ENCODE assay signal across 25 cellular contexts in the genomic region with DNA sequence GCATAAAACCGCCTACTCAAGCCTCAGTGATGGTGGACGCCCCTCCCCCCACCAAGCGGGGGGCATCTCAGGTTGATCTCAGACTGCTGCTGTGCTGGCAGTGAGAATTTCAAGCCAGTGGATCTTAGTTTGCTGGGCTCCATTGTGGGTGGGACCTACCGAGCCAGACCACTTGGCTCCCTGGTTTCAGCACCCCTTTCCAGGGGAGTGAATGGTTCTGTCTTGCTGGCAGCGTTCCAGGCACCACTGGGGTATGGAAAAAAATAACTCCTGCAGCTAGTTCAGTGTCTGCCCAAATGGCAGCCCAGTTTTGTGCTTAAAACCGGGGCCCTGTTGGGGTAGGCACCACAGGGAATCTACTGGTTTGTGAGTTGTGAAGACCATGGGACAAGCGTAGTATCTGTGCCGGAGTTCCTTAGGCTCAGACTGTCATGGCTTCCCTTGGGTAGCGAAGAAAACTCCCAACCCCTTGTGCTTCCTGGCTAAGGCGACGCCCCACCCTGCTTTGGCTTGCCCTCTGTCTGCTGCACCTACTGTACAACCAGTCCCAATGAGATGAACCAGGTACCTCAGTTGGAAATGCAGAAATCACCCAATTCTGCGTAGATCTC.
DNase-seq lines count a peak whose midpoint lies in the region; ATAC-seq and TF ChIP-seq lines count a peak whose summit lies in the region.
"Had no signal": no experiment of that assay in that cellular context is flagged by ENCODE, and none has a peak within 500 bp of the region (broad histone marks: within the 10 kb centered on the region; RNA-seq: fewer than 3 reads in every experiment).

No MANE protein-coding gene starts in this region.

- intact Hi-C loops in left cardiac atrium (cut with DNase I), result no loop called here
- intact Hi-C loops in heart right ventricle (cut with DNase I), result no loop called here
- intact Hi-C loops in gastrocnemius medialis (cut with DNase I; ENCODE audit: low total_unique reads), result no loop called here

- H3K14ac ChIP-seq in neuronal stem cell (ENCODE audit: low read length), result no peak overlapping the region

- POLR2A ChIA-PET in HEK293 (lab: Yijun Ruan, JAX), result no interaction called here

- H3K9ac ChIP-seq in neuronal stem cell (ENCODE audit: low read depth, low read length, poor library complexity), result no peak overlapping the region
- H3K9ac ChIP-seq: BLaER1 treated with 17β-estradiol and CSF1 and Interleukin-3, amounts not matched to agents 10 nM and 100 nM had no signal

- no peak overlapping the region for H3K4me2 ChIP-seq in neuronal stem cell (ENCODE audit: insufficient read depth, low read length, poor library complexity, severe bottlenecking)
- H3K4me2 ChIP-seq: BLaER1 treated with 17β-estradiol and CSF1 and Interleukin-3, amounts not matched to agents 10 nM and 100 nM had no signal

- H3K4ac ChIP-seq in neuronal stem cell (ENCODE audit: low read length), result no peak overlapping the region

- no peak for TF ChIP-seq POLR2A in gastrocnemius medialis (IDR thresholded peaks at IDR 0.05)

- no peak overlapping the region for H2BK12ac ChIP-seq in neuronal stem cell (ENCODE audit: low read length)

- H3K27ac ChIP-seq in heart right ventricle (no peak overlapping the region), HEK293 (ENCODE audit: extremely low read depth, low read depth, low read length) (no peak overlapping the region), VCaP (peak overlapping the region; percentile 27; the same call in 1 of the 2 replicates), neuronal stem cell (replicated peaks; ENCODE audit: low read length) (no peak overlapping the region), gastrocnemius medialis (no peak overlapping the region)
- H3K27ac ChIP-seq: BLaER1 treated with 17β-estradiol and CSF1 and Interleukin-3, amounts not matched to agents 10 nM and 100 nM; RWPE1 had no signal

- TF ChIP-seq CTCF in heart right ventricle (IDR thresholded peaks at IDR 0.05), result no peak
- TF ChIP-seq CTCF in HEK293 (tag by site-specific recombination; IDR thresholded peaks at IDR 0.05), result no peak
- no peak for TF ChIP-seq CTCF in VCaP (conservative IDR thresholded peaks at IDR 0.05)
- no peak for TF ChIP-seq CTCF in gastrocnemius medialis (IDR thresholded peaks at IDR 0.05 in 4 of 5, conservative IDR thresholded peaks at IDR 0.05 in 1 of 5)

- H4K91ac ChIP-seq in neuronal stem cell (ENCODE audit: low read depth, low read length, poor library complexity), result no peak overlapping the region

- H3K36me3 ChIP-seq in heart right ventricle (no peaks in the 10 kb centered on the region), HEK293 (ENCODE audit: control insufficient read depth in 2 of 2, insufficient read depth in 1 of 2, low read length in 2 of 2) (no peaks in the 10 kb centered on the region), neuronal stem cell (replicated peaks in 1 of 2; ENCODE audit: control insufficient read depth in 2 of 2, insufficient read depth in 2 of 2, low read length in 2 of 2) (no peaks in the 10 kb centered on the region), gastrocnemius medialis (no peaks in the 10 kb centered on the region)
- H3K36me3 ChIP-seq: BLaER1 treated with 17β-estradiol and CSF1 and Interleukin-3, amounts not matched to agents 10 nM and 100 nM; HAP-1 had no signal

- H3K4me3 ChIP-seq in heart right ventricle (no peak overlapping the region), HEK293 (ENCODE audit: low read depth, low read length) (no peak overlapping the region), neuronal stem cell (ENCODE audit: low read length in 2 of 2) (no peak overlapping the region), gastrocnemius medialis (no peak overlapping the region)
- H3K4me3 ChIP-seq: BLaER1 treated with 17β-estradiol and CSF1 and Interleukin-3, amounts not matched to agents 10 nM and 100 nM; GM12878; HAP-1 had no signal

- no peaks in the 10 kb centered on the region for H3K79me1 ChIP-seq in neuronal stem cell (ENCODE audit: low read depth, low read length)

- H3K4me1 ChIP-seq in heart right ventricle (no peaks in the 10 kb centered on the region), HEK293 (ENCODE audit: control insufficient read depth, insufficient read depth, low read length) (no peaks in the 10 kb centered on the region), neuronal stem cell (ENCODE audit: control insufficient read depth in 2 of 2, insufficient read depth in 1 of 2, low read depth in 1 of 2, low read length in 2 of 2) (no peaks in the 10 kb centered on the region), gastrocnemius medialis (no peaks in the 10 kb centered on the region)
- H3K4me1 ChIP-seq: BLaER1 treated with 17β-estradiol and CSF1 and Interleukin-3, amounts not matched to agents 10 nM and 100 nM; HAP-1 had no signal

- no peak overlapping the region for H2BK15ac ChIP-seq in neuronal stem cell (ENCODE audit: low read length)

- in situ Hi-C loops in gastrocnemius medialis (cut with MboI; ENCODE audit: low sequenced_read_pairs in 4 of 4), result no loop called here

- ATAC-seq in left cardiac atrium (no peak), heart right ventricle (no peak), gastrocnemius medialis (no peak)

- no peak overlapping the region for H2AK5ac ChIP-seq in neuronal stem cell (ENCODE audit: low read depth, low read length)

- peak; percentile 16 for DNase-seq in left cardiac atrium
- DNase-seq in heart right ventricle, result no peak
- DNase-seq in neuronal stem cell (ENCODE audit: low spot score), result no peak
- no peak for DNase-seq in NCI-H187 (lab: John Stamatoyannopoulos, UW)
- no peak for DNase-seq in gastrocnemius medialis
- DNase-seq: CD4-positive, alpha-beta T cell; COR-L47; DMS79; EL; GDM1; GOT3; NCI-H1092; NCI-H1417 treated with DMSO at 0.1 percent for 48 hours; NCI-H1930; NCI-H446 treated with DMSO at 0.1 percent for 48 hours; NCI-H526; NCI-H82; NK-92 treated with Interleukin-12 subunit alpha and Interleukin-12 subunit beta, amount 100 ng/mL, for 24 hours; SHP77 had no signal

- H3K9me3 ChIP-seq in heart right ventricle (peaks cover 0 to 29% (median 0%) of the 10 kb centered on the region in 11 donors), HEK293 (ENCODE audit: control insufficient read depth, insufficient read depth, low read depth, low read length) (no peaks in the 10 kb centered on the region), neuronal stem cell (replicated peaks in 1 of 2; ENCODE audit: control insufficient read depth in 2 of 2, insufficient read depth in 1 of 2, low read depth in 1 of 2, low read length in 2 of 2) (no peaks in the 10 kb centered on the region), gastrocnemius medialis (no peaks in the 10 kb centered on the region)
- H3K9me3 ChIP-seq: HAP-1 had no signal

- H2BK120ac ChIP-seq in neuronal stem cell (ENCODE audit: low read depth, low read length), result no peak overlapping the region

- H4K8ac ChIP-seq in neuronal stem cell (ENCODE audit: low read depth, low read length), result no peak overlapping the region

- H3K18ac ChIP-seq in neuronal stem cell (ENCODE audit: low read length), result no peak overlapping the region

- 81 to 82% methylated on average over 12 of the region's 12 CpGs for WGBS in heart right ventricle, 2 donors
- WGBS in neuronal stem cell (ENCODE audit: extremely low coverage in 2 of 2, insufficient read length in 2 of 2, insufficient replicate concordance in 1 of 2), 2 donors, result no CpG with 5 or more reads among the region's 12 CpGs

- H2AFZ ChIP-seq in neuronal stem cell (ENCODE audit: low read length), result peak overlapping the region; percentile 22

- no peak overlapping the region for H3K23ac ChIP-seq in neuronal stem cell (ENCODE audit: low read depth, low read length, poor library complexity)

- H3K27me3 ChIP-seq in heart right ventricle, result no peaks in the 10 kb centered on the region
- no peaks in the 10 kb centered on the region for H3K27me3 ChIP-seq in neuronal stem cell (ENCODE audit: control insufficient read depth in 3 of 3, insufficient read depth in 3 of 3, low read depth in 1 of 3, low read length in 3 of 3)
- H3K27me3 ChIP-seq in gastrocnemius medialis, result no peaks in the 10 kb centered on the region
- H3K27me3 ChIP-seq: BLaER1 treated with 17β-estradiol and CSF1 and Interleukin-3, amounts not matched to agents 10 nM and 100 nM had no signal

- H2BK5ac ChIP-seq in neuronal stem cell (ENCODE audit: low read length), result no peak overlapping the region

- CTCF ChIA-PET in HEK293 (lab: Yijun Ruan, JAX), result interaction anchor here (0.6 kb wide), 1 partner anchor 19 kb away, joined by 5 read pairs; no protein-coding TSS in a partner anchor

TF ChIP-seq in HEK293, 187 proteins besides CTCF, POLR2A, EP300 and RAD21:
- TF ChIP-seq ZSCAN18 (tag by site-specific recombination; IDR thresholded peaks at IDR 0.05) (no peak), ZBTB20 (tag by site-specific recombination; IDR thresholded peaks at IDR 0.05) (peak; percentile 65), BCL11A (tag by site-specific recombination; IDR thresholded peaks at IDR 0.05; ENCODE audit: low read depth) (no peak), YY1 (tag by site-specific recombination; IDR thresholded peaks at IDR 0.05) (peak; percentile 39; the same call in 1 of the 2 replicates), SP2 (tag by site-specific recombination; IDR thresholded peaks at IDR 0.05) (no peak), ZNF626 (tag by site-specific recombination; IDR thresholded peaks at IDR 0.05) (no peak), ZFHX2 (tag by site-specific recombination; conservative IDR thresholded peaks at IDR 0.05) (0 out of 2 replicates have a peak, but pooled peaks have one; percentile 23), GLIS1 (tag by site-specific recombination; IDR thresholded peaks at IDR 0.05) (peak; percentile 17; the same call in 1 of the 2 replicates), ZIC2 (tag by site-specific recombination; IDR thresholded peaks at IDR 0.05) (0 out of 2 replicates have a peak, but pooled peaks have one; percentile 14)
